14 cellular contexts compared by ENCODE assay signal in the genomic region with DNA sequence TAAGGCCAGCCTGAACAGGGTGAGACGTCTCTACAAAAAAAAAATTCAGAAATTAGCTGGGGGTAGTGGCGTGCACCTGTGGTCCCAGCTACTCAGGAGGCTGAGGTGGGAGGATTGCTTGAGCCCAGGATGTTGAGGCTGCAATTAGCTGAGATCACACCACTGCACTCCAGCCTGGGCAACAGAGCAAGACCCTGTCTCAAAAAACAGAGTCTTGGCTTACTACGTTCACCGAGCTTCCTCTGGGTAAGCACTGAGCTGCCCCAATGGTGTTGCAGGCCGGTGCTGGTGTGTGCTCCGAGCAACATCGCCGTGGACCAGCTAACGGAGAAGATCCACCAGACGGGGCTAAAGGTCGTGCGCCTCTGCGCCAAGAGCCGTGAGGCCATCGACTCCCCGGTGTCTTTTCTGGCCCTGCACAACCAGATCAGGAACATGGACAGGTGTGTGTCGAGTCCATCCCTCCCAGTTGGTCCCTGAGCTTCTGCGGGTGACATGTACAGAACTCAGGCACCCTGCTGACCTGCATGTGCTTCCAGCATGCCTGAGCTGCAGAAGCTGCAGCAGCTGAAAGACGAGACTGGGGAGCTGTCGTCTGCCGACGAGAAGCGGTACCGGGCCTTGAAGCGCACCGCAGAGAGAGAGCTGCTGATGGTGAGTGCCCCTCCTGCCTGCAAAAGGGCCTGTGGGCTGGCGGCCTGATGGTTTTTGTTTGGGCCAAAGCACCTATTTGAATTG. TPM values are rescaled to one million over a fixed set of nuclear protein-coding genes. Genes with fewer than 3 reads are reported as not detected.
"Had no signal": no experiment of that assay in that cellular context is flagged by ENCODE, and none has a peak within 500 bp of the region (broad histone marks: within the 10 kb centered on the region; RNA-seq: fewer than 3 reads in every experiment).

No MANE protein-coding gene starts in this region.

- H3K27ac ChIP-seq: ascending aorta, sigmoid colon had no signal

- H3K9me3 Mint-ChIP-seq: activated CD4-positive, alpha-beta memory T cell treated with anti-CD3 and anti-CD28 coated beads for 36 hours; activated naive CD8-positive, alpha-beta T cell treated with anti-CD3 and anti-CD28 coated beads, Interleukin-2, amount 10 ng/mL, durations not matched to agents 7 days and 5 days; activated T-cell treated with anti-CD3 and anti-CD28 coated beads, Interleukin-2, amount 50 U/mL, for 4 hours; dendritic cell treated with granulocyte-macrophage colony-stimulating factor and Interleukin-4, amounts not matched to agents 40 ng/mL and 50 ng/mL, for 4 days; naive thymus-derived CD8-positive, alpha-beta T cell had no signal

- H3K4me3 Mint-ChIP-seq: activated CD4-positive, alpha-beta memory T cell treated with anti-CD3 and anti-CD28 coated beads for 36 hours; activated naive CD8-positive, alpha-beta T cell treated with anti-CD3 and anti-CD28 coated beads, Interleukin-2, amount 10 ng/mL, durations not matched to agents 7 days and 5 days; activated T-cell treated with anti-CD3 and anti-CD28 coated beads, Interleukin-2, amount 50 U/mL, for 4 hours; dendritic cell treated with granulocyte-macrophage colony-stimulating factor and Interleukin-4, amounts not matched to agents 40 ng/mL and 50 ng/mL, for 4 days had no signal

- H3K9me3 ChIP-seq: ascending aorta, mucosa of descending colon, prostate gland, sigmoid colon had no signal

- H3K27me3 ChIP-seq: ascending aorta, sigmoid colon had no signal

- DNase-seq: activated CD4-positive, alpha-beta memory T cell treated with anti-CD3 and anti-CD28 coated beads for 36 hours; activated gamma-delta T cell; activated naive CD8-positive, alpha-beta T cell treated with anti-CD3 and anti-CD28 coated beads, Interleukin-2, amount 10 ng/mL, durations not matched to agents 7 days and 5 days; activated T-cell treated with anti-CD3 and anti-CD28 coated beads, Interleukin-2, amount 50 U/mL, for 4 hours; central memory CD4-positive, alpha-beta T cell; mucosa of descending colon; naive thymus-derived CD8-positive, alpha-beta T cell; sigmoid colon; stimulated activated CD4-positive, alpha-beta T cell treated with anti-CD3 and anti-CD28 coated beads, Interleukin-12 subunit alpha, Interleukin-12 subunit beta, amount 100 ng/mL, for 4 hours; stimulated activated naive CD4-positive, alpha-beta T cell; T-helper 2 cell had no signal

- H3K4me3 ChIP-seq: ascending aorta, mucosa of descending colon, prostate gland, sigmoid colon had no signal

- H3K27ac Mint-ChIP-seq: activated CD4-positive, alpha-beta memory T cell treated with anti-CD3 and anti-CD28 coated beads for 36 hours; activated naive CD8-positive, alpha-beta T cell treated with anti-CD3 and anti-CD28 coated beads, Interleukin-2, amount 10 ng/mL, durations not matched to agents 7 days and 5 days; dendritic cell treated with granulocyte-macrophage colony-stimulating factor and Interleukin-4, amounts not matched to agents 40 ng/mL and 50 ng/mL, for 4 days had no signal

- H3K27me3 Mint-ChIP-seq: activated CD4-positive, alpha-beta memory T cell treated with anti-CD3 and anti-CD28 coated beads for 36 hours; activated naive CD8-positive, alpha-beta T cell treated with anti-CD3 and anti-CD28 coated beads, Interleukin-2, amount 10 ng/mL, durations not matched to agents 7 days and 5 days; dendritic cell treated with granulocyte-macrophage colony-stimulating factor and Interleukin-4, amounts not matched to agents 40 ng/mL and 50 ng/mL, for 4 days; naive thymus-derived CD8-positive, alpha-beta T cell had no signal

- H3K4me1 Mint-ChIP-seq: activated naive CD8-positive, alpha-beta T cell treated with anti-CD3 and anti-CD28 coated beads, Interleukin-2, amount 10 ng/mL, durations not matched to agents 7 days and 5 days had no signal

RNA-seq across cellular contexts. Expression of gene CERS1, which starts 40.1 kb away (rescaled TPM):
- total RNA-seq: activated CD4-positive, alpha-beta memory T cell treated with anti-CD3 and anti-CD28 coated beads for 36 hours; activated naive CD8-positive, alpha-beta T cell treated with anti-CD3 and anti-CD28 coated beads, Interleukin-2, amount 10 ng/mL, durations not matched to agents 7 days and 5 days; ascending aorta; naive thymus-derived CD8-positive, alpha-beta T cell had no signal
- polyA plus RNA-seq: naive thymus-derived CD8-positive, alpha-beta T cell had no signal
